ENCODE assay signal across 10 cellular contexts in genomic region chr10:71222541-71223364, GRCh38. TPM values are rescaled to one million over a fixed set of nuclear protein-coding genes. Genes with fewer than 3 reads are reported as not detected.
DNase-seq lines count a peak whose midpoint lies in the region; ATAC-seq and TF ChIP-seq lines count a peak whose summit lies in the region.
"Had no signal": no experiment of that assay in that cellular context is flagged by ENCODE, and none has a peak within 500 bp of the region (broad histone marks: within the 10 kb centered on the region; RNA-seq: fewer than 3 reads in every experiment).

No MANE protein-coding gene starts in this region.

- CTCF ChIA-PET in Panc1 (lab: Charles Lee), result no interaction called here

- H3K36me3 ChIP-seq in Panc1 (ENCODE audit: control insufficient read depth, insufficient read depth, low read length), result no peaks in the 10 kb centered on the region
- H3K36me3 ChIP-seq in spleen, result no peaks in the 10 kb centered on the region
- H3K36me3 ChIP-seq in transverse colon, result no peaks in the 10 kb centered on the region

- no peak for TF ChIP-seq POLR2A in spleen (IDR thresholded peaks at IDR 0.05)
- TF ChIP-seq POLR2A in transverse colon (IDR thresholded peaks at IDR 0.05), result no peak

- H3K4me1 ChIP-seq in Panc1 (ENCODE audit: control insufficient read depth, insufficient read depth, low read length), result no peaks in the 10 kb centered on the region
- peaks cover 0 to 34% (median 5%) of the 10 kb centered on the region in 6 donors for H3K4me1 ChIP-seq in spleen
- peaks cover 0 to 9% (median 6%) of the 10 kb centered on the region in 4 donors for H3K4me1 ChIP-seq in transverse colon

- TF ChIP-seq CTCF in Panc1 (IDR thresholded peaks at IDR 0.05), result no peak; the same call in 1 of the 2 replicates
- TF ChIP-seq CTCF in spleen (IDR thresholded peaks at IDR 0.05 in 8 of 11, conservative IDR thresholded peaks at IDR 0.05 in 3 of 11), result no peak
- TF ChIP-seq CTCF in transverse colon (IDR thresholded peaks at IDR 0.05), result no peak

- H3K4me3 ChIP-seq in Panc1 (ENCODE audit: low read depth in 2 of 2, low read length in 2 of 2) (no peak overlapping the region), spleen (no peak overlapping the region), transverse colon (no peak overlapping the region)

- H3K27me3 ChIP-seq in Panc1 (ENCODE audit: control insufficient read depth, insufficient read depth, low read length) (no peaks in the 10 kb centered on the region), spleen (replicated peaks in 1 of 7) (peaks cover 0 to 59% (median 0%) of the 10 kb centered on the region in 7 donors), transverse colon (no peaks in the 10 kb centered on the region)

- 71 to 86% (median 80%) methylated on average over 8 to 11 of the region's 11 CpGs for WGBS in spleen, 5 donors
- WGBS in transverse colon (ENCODE audit: low coverage in 1 of 2), 2 donors, result 59 to 73% methylated on average over 3 to 11 of the region's 11 CpGs

- BruUV-seq in Panc1 (replicated peaks; lab: Mats Ljungman, UMichigan), result no TSS peak

- H3K27ac ChIP-seq in Panc1 (ENCODE audit: low read length) (no peak overlapping the region), spleen (no peak overlapping the region), transverse colon (no peak overlapping the region)

- POLR2A ChIA-PET in Panc1 (lab: Charles Lee), result no interaction called here

- intact Hi-C loops in Panc1 (cut with micrococcal nuclease; ENCODE audit: unreplicated experiment), result no loop called here
- intact Hi-C loops in spleen (cut with DNase I; ENCODE audit: low total_unique reads), result no loop called here
- intact Hi-C loops in transverse colon (cut with DNase I; ENCODE audit: low total_unique reads), result no loop called here

- peak; percentile 72 for ATAC-seq in Panc1
- no peak for ATAC-seq in HG02678 (IDR thresholded peaks at IDR 0.05; ENCODE audit: unreplicated experiment)
- ATAC-seq: left colon had no signal

- TF ChIP-seq EP300 in transverse colon (IDR thresholded peaks at IDR 0.05; ENCODE audit: low read depth), result no peak

- in situ Hi-C loops in Panc1 (cut with HindIII; ENCODE audit: low pct_unique_long_range_greater_than_20kb, low sequenced_read_pairs), result no loop called here
- in situ Hi-C loops in transverse colon (cut with MboI; ENCODE audit: low pct_ligation_motif_present in 1 of 4, low pct_unique_long_range_greater_than_20kb in 1 of 4, low sequenced_read_pairs in 3 of 4), result no loop called here

- DNase-seq in NCI-H526 (lab: John Stamatoyannopoulos, UW) (peak; percentile 29 to 67), NCI-H526 treated with DMSO at 0.1 percent for 48 hours (lab: John Stamatoyannopoulos, UW) (no peak), Panc1 (ENCODE audit: low read depth, low spot score) (no peak), globus pallidus (ENCODE audit: low spot score) (peak; percentile 20), spleen (peak; percentile 48), transverse colon (no peak)
- no peak for DNase-seq in effector CD4-positive, alpha-beta T cell
- DNase-seq: activated naive CD4-positive, alpha-beta T cell treated with anti-CD3 and anti-CD28 coated beads, Interleukin-2, amount 10 ng/mL, durations not matched to agents 7 days and 5 days; left colon had no signal

- no peaks in the 10 kb centered on the region for H3K9me3 ChIP-seq in Panc1 (ENCODE audit: control insufficient read depth, insufficient read depth, low read depth, low read length)
- no peaks in the 10 kb centered on the region for H3K9me3 ChIP-seq in spleen
- no peaks in the 10 kb centered on the region for H3K9me3 ChIP-seq in transverse colon

RNA-seq across cellular contexts. Expression of gene UNC5B, which starts 10.4 kb away (rescaled TPM):
- 1.1 TPM for total RNA-seq in Panc1 (2021; ENCODE audit: unreplicated experiment)
- 0.68 TPM for polyA plus RNA-seq in Panc1 (2012; ENCODE audit: insufficient read length)
- total RNA-seq in spleen, result 10 to 100 TPM in 5 of 7 donors, 1 to 10 TPM in 2; 6.8 to 21.1 (median 15.4) TPM
- polyA plus RNA-seq in spleen, result 1 to 10 TPM in 2 of 3 donors, under 1 TPM in 1; 0.74 to 3.2 (median 1.7) TPM
- 10 to 100 TPM; 12.3 to 74.1 (median 41.2) TPM for total RNA-seq in transverse colon

Comparison
In these comparisons a context has a peak if more than half of its experiments do, and no peak if none do; other contexts are left out.
1. DNase-seq: peak in NCI-H526 (2 of 2), globus pallidus (single experiment) and spleen (single experiment); none in NCI-H526 treated with DMSO at 0.1 percent for 48 hours (single experiment), Panc1 (single experiment), transverse colon (single experiment) and effector CD4-positive, alpha-beta T cell (single experiment).